24 cellular contexts compared by ENCODE assay signal in the genomic region with DNA sequence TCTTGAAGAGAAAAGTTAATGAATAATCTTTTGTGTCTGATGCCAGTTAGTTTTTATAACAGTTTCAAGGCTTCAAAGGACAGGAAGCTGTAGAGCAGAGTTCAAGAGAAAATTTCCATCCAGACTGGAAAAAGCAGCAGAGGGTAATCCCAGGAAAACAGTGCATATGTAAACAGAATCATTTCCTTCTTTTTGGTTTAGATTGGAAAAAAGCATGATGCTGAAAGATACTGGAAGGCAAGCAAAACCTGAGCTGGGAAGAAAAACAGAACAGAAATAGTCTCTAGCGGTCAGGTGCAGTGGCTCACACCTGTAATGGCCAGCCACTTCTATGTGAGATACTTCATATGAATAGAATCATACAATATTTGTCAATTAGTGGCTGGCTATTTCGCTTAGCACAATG.
A peak's percentile ranks its signal among the peaks of the same experiment; 100 is the strongest.
DNase-seq lines count a peak whose midpoint lies in the region; ATAC-seq and TF ChIP-seq lines count a peak whose summit lies in the region.
"Had no signal": no experiment of that assay in that cellular context is flagged by ENCODE, and none has a peak within 500 bp of the region (broad histone marks: within the 10 kb centered on the region; RNA-seq: fewer than 3 reads in every experiment).

No MANE protein-coding gene starts in this region.

- H3K4me1 Mint-ChIP-seq in progenitor cell of endocrine pancreas (ENCODE audit: low read depth) = peaks cover 6% of the 10 kb centered on the region
- H3K4me1 Mint-ChIP-seq: activated CD4-positive, alpha-beta T cell treated with anti-CD3 and anti-CD28 coated beads for 36 hours; brain; immature natural killer cell; memory B cell had no signal

- no peaks in the 10 kb centered on the region for H3K4me1 ChIP-seq in right atrium auricular region

- no peak overlapping the region for H3K4me3 ChIP-seq in right atrium auricular region
- H3K4me3 ChIP-seq: esophagus muscularis mucosa had no signal

- no peaks in the 10 kb centered on the region for H3K9me3 ChIP-seq in right atrium auricular region
- H3K9me3 ChIP-seq: esophagus muscularis mucosa had no signal

- no peaks in the 10 kb centered on the region for H3K27me3 Mint-ChIP-seq in progenitor cell of endocrine pancreas
- H3K27me3 Mint-ChIP-seq: activated CD4-positive, alpha-beta T cell treated with anti-CD3 and anti-CD28 coated beads for 36 hours; brain; naive thymus-derived CD4-positive, alpha-beta T cell; stimulated activated naive CD8-positive, alpha-beta T cell treated with anti-CD3 and anti-CD28 coated beads, Interleukin-15, Interleukin-2, amounts not matched to agents 100 ng/mL and 50 ng/mL, for 24 hours had no signal

- no peak for TF ChIP-seq CTCF in progenitor cell of endocrine pancreas (IDR thresholded peaks at IDR 0.05; ENCODE audit: unreplicated experiment)
- TF ChIP-seq CTCF in right atrium auricular region (IDR thresholded peaks at IDR 0.05) = no peak

- no peaks in the 10 kb centered on the region for H3K36me3 ChIP-seq in right atrium auricular region
- H3K36me3 ChIP-seq: esophagus muscularis mucosa had no signal

- ATAC-seq in left colon (peak; percentile 95), GM18498 (IDR thresholded peaks at IDR 0.05; ENCODE audit: unreplicated experiment) (no peak)
- ATAC-seq: activated CD4-positive, alpha-beta T cell treated with anti-CD3 and anti-CD28 coated beads for 36 hours; activated T-cell treated with anti-CD3 and anti-CD28 coated beads, Interleukin-2, amount 50 U/mL, for 4 hours; naive thymus-derived CD4-positive, alpha-beta T cell had no signal

- H3K27ac ChIP-seq in right atrium auricular region = no peak overlapping the region
- H3K27ac ChIP-seq: C4-2B, esophagus muscularis mucosa had no signal

- DNase-seq in DMS53 treated with DMSO at 0.1 percent for 48 hours (lab: John Stamatoyannopoulos, UW; ENCODE audit: unreplicated experiment) = peak; percentile 73
- DNase-seq in dermis blood vessel endothelial cell = peak; percentile 75
- DNase-seq in left colon = no peak
- no peak for DNase-seq in progenitor cell of endocrine pancreas (ENCODE audit: low spot score, unreplicated experiment)
- no peak for DNase-seq in right atrium auricular region (ENCODE audit: low spot score)
- no peak for DNase-seq in NCI-H748 treated with DMSO at 0.1 percent for 48 hours (lab: John Stamatoyannopoulos, UW)
- no peak for DNase-seq in stimulated activated naive CD4-positive, alpha-beta T cell (lab: John Stamatoyannopoulos, UW)
- DNase-seq: activated CD4-positive, alpha-beta T cell treated with anti-CD3 and anti-CD28 coated beads for 36 hours; activated T-cell treated with anti-CD3 and anti-CD28 coated beads, Interleukin-2, amount 50 U/mL, for 4 hours; effector CD4-positive, alpha-beta T cell; GOT3; hippocampal formation; immature natural killer cell; Karpas-422; naive thymus-derived CD4-positive, alpha-beta T cell; NCI-H187 treated with DMSO at 0.1 percent for 48 hours; NCI-H69; occipital lobe had no signal

- H3K4me3 Mint-ChIP-seq in progenitor cell of endocrine pancreas (ENCODE audit: low read depth) = no peak overlapping the region
- H3K4me3 Mint-ChIP-seq: activated CD4-positive, alpha-beta T cell treated with anti-CD3 and anti-CD28 coated beads for 36 hours; activated T-cell treated with anti-CD3 and anti-CD28 coated beads, Interleukin-2, amount 50 U/mL, for 4 hours; brain; immature natural killer cell; memory B cell; naive thymus-derived CD4-positive, alpha-beta T cell; stimulated activated naive CD8-positive, alpha-beta T cell treated with anti-CD3 and anti-CD28 coated beads, Interleukin-15, Interleukin-2, amounts not matched to agents 100 ng/mL and 50 ng/mL, for 24 hours had no signal

- intact Hi-C loops in left colon (cut with DNase I, micrococcal nuclease) = no loop called here

- H3K9me3 Mint-ChIP-seq in progenitor cell of endocrine pancreas (ENCODE audit: low read depth) = no peaks in the 10 kb centered on the region
- H3K9me3 Mint-ChIP-seq: activated T-cell treated with anti-CD3 and anti-CD28 coated beads, Interleukin-2, amount 50 U/mL, for 4 hours; immature natural killer cell; memory B cell; naive thymus-derived CD4-positive, alpha-beta T cell; stimulated activated naive CD8-positive, alpha-beta T cell treated with anti-CD3 and anti-CD28 coated beads, Interleukin-15, Interleukin-2, amounts not matched to agents 100 ng/mL and 50 ng/mL, for 24 hours had no signal

- H3K27ac Mint-ChIP-seq in progenitor cell of endocrine pancreas = peak overlapping the region; percentile 21
- H3K27ac Mint-ChIP-seq: activated CD4-positive, alpha-beta T cell treated with anti-CD3 and anti-CD28 coated beads for 36 hours; brain; memory B cell; naive thymus-derived CD4-positive, alpha-beta T cell; stimulated activated naive CD8-positive, alpha-beta T cell treated with anti-CD3 and anti-CD28 coated beads, Interleukin-15, Interleukin-2, amounts not matched to agents 100 ng/mL and 50 ng/mL, for 24 hours had no signal

- no peaks in the 10 kb centered on the region for H3K36me3 Mint-ChIP-seq in progenitor cell of endocrine pancreas (ENCODE audit: insufficient read depth)
- H3K36me3 Mint-ChIP-seq: memory B cell; naive thymus-derived CD4-positive, alpha-beta T cell had no signal

- no peaks in the 10 kb centered on the region for H3K27me3 ChIP-seq in right atrium auricular region
- H3K27me3 ChIP-seq: esophagus muscularis mucosa had no signal

Comparison
In these comparisons a context has a peak if more than half of its experiments do, and no peak if none do; other contexts are left out.
1. DNase-seq: peak in DMS53 treated with DMSO at 0.1 percent for 48 hours (single experiment) and dermis blood vessel endothelial cell (single experiment); none in left colon (0 of 2), progenitor cell of endocrine pancreas (single experiment), right atrium auricular region (single experiment), NCI-H748 treated with DMSO at 0.1 percent for 48 hours (single experiment) and stimulated activated naive CD4-positive, alpha-beta T cell (0 of 6).